Comparison of ENCODE assay signal across 6 cellular contexts in the genomic region with DNA sequence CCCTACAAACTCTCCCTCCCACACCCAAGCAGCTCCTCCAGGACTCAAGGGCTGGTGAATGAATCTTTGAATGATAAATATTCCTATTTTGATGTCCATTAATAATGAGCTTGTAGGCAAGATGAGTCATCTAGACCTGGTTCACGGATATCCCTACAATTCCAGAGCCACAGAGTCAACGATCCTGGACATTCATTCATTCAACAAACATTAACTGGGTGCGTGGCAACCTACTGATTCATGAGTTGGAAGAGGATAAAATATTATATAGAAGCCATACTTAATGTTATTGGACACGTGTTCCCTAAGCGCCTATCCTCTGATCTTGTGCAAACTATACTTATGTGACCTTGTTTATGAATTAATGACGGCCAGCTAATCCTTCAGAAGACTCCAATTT. TPM values are rescaled to one million over a fixed set of nuclear protein-coding genes. Genes with fewer than 3 reads are reported as not detected.
A peak's percentile ranks its signal among the peaks of the same experiment; 100 is the strongest.
DNase-seq lines count a peak whose midpoint lies in the region; ATAC-seq, FAIRE-seq and TF ChIP-seq lines count a peak whose summit lies in the region.

No MANE protein-coding gene starts in this region.

- peaks cover 4% of the 10 kb centered on the region for H3F3A ChIP-seq in PC-3 (ENCODE audit: low read length, unreplicated experiment)

- H3K4me2 ChIP-seq in A549 (peak overlapping the region; percentile 82), PC-3 (ENCODE audit: low read length) (peak overlapping the region; percentile 65)

- POLR2A ChIA-PET in A549 (lab: Yijun Ruan, JAX) (interaction anchor here (0.8 kb wide), 1 partner anchor 11 kb away, joined by 3 read pairs; no protein-coding TSS in a partner anchor), PC-3 (lab: Charles Lee; ENCODE audit: unreplicated experiment) (interaction anchor here (0.6 kb wide), 1 partner anchor 9 kb away, joined by 4 read pairs; no protein-coding TSS in a partner anchor)

- H3K9ac ChIP-seq in PC-3 (ENCODE audit: low read length) (peak overlapping the region; percentile 79), iPS-15b (ENCODE audit: low read depth, low read length) (no peak overlapping the region)

- H3K4me3 ChIP-seq in A549 (peak overlapping the region; percentile 70), PC-3 (ENCODE audit: low read length) (peak overlapping the region; percentile 67), iPS-15b (ENCODE audit: low read depth, low read length) (peak overlapping the region; percentile 19)

- H3K27me3 ChIP-seq in PC-3 (ENCODE audit: low read length) (no peaks in the 10 kb centered on the region), iPS-15b (ENCODE audit: control insufficient read depth, insufficient read depth, low read length) (peaks cover 3% of the 10 kb centered on the region)

- ATAC-seq in A549: peak; percentile 22 to 41
- 0 out of 2 replicates have a peak, but pooled peaks have one; percentile 1 for ATAC-seq in PC-3
- no peak for ATAC-seq in HG03280 (IDR thresholded peaks at IDR 0.05; ENCODE audit: unreplicated experiment)

- no peaks in the 10 kb centered on the region for H3K9me2 ChIP-seq in PC-3 (replicated peaks; ENCODE audit: low read length)

- BruUV-seq in PC-3 (replicated peaks; lab: Mats Ljungman, UMichigan): no TSS peak

- FAIRE-seq in A549 (lab: Jason Lieb, UNC): no peak

- no peak for TF ChIP-seq CTCF in A549 (IDR thresholded peaks at IDR 0.05)
- no peak for TF ChIP-seq CTCF in PC-3 (conservative IDR thresholded peaks at IDR 0.05; ENCODE audit: low read depth, low read length)

- CTCF ChIA-PET in A549 (lab: Yijun Ruan, JAX) (interaction anchor here (1.1 to 1.5 kb wide), 7 partner anchors 11 to 111 kb away, joined by 3 to 6 read pairs (median 3); no protein-coding TSS in a partner anchor), PC-3 (lab: Charles Lee) (interaction anchor here (1.0 kb wide), 2 partner anchors 11 to 86 kb away, joined by 5 read pairs; no protein-coding TSS in a partner anchor)

- no peaks in the 10 kb centered on the region for H3K9me3 ChIP-seq in A549
- no peaks in the 10 kb centered on the region for H3K9me3 ChIP-seq in PC-3 (ENCODE audit: low read length)
- H3K9me3 ChIP-seq in iPS-15b (ENCODE audit: control insufficient read depth, insufficient read depth, low read length): no peaks in the 10 kb centered on the region

- DNase-seq in A549 (ENCODE audit: low read depth in 1 of 2, low spot score in 1 of 2): no peak
- DNase-seq in PC-3: peak; percentile 84
- DNase-seq in COR-L47 (lab: John Stamatoyannopoulos, UW): no peak
- no peak for DNase-seq in HPDE6-E6E7 (ENCODE audit: extremely low spot score)

- TF ChIP-seq RAD21 in A549 (conservative IDR thresholded peaks at IDR 0.05 in 1 of 2, IDR thresholded peaks at IDR 0.05 in 1 of 2): no peak

- intact Hi-C loops in PC-3 (cut with micrococcal nuclease): no loop called here

- H3K27ac ChIP-seq in A549: peak overlapping the region; percentile 57 to 95
- H3K27ac ChIP-seq in PC-3 (ENCODE audit: low read length): peak overlapping the region; percentile 98

- no peak for TF ChIP-seq POLR2A in A549 (IDR thresholded peaks at IDR 0.05; ENCODE audit: low read length)

- H3K4me1 ChIP-seq in A549 (peaks cover 10% of the 10 kb centered on the region; the same call in 2 of the 3 replicates), PC-3 (ENCODE audit: insufficient read depth, low read length) (peaks cover 52% of the 10 kb centered on the region), iPS-15b (ENCODE audit: control insufficient read depth, insufficient read depth, low read length) (peaks cover 4% of the 10 kb centered on the region)

- peaks cover 15% of the 10 kb centered on the region; the same call in 1 of the 2 replicates for H3K79me2 ChIP-seq in PC-3 (ENCODE audit: low read length)

- H4K20me1 ChIP-seq in PC-3 (ENCODE audit: low read length): no peaks in the 10 kb centered on the region

- H3K36me3 ChIP-seq in PC-3 (ENCODE audit: low read depth, low read length): no peaks in the 10 kb centered on the region
- H3K36me3 ChIP-seq in iPS-15b (ENCODE audit: control insufficient read depth, insufficient read depth, low read length): no peaks in the 10 kb centered on the region

- peak overlapping the region; percentile 52; the same call in 1 of the 2 replicates for H2AFZ ChIP-seq in PC-3 (ENCODE audit: low read length)

- TF ChIP-seq EP300 in A549 (IDR thresholded peaks at IDR 0.05): no peak

- 8% methylated on average over 6 of the region's 6 CpGs for WGBS in A549 (ENCODE audit: missing lambda C conversion rate)

TF ChIP-seq in A549, 52 proteins besides CTCF, POLR2A, EP300 and RAD21:
- TF ChIP-seq MAX (IDR thresholded peaks at IDR 0.05): no peak
- TF ChIP-seq POLR2AphosphoS2 (conservative IDR thresholded peaks at IDR 0.05; ENCODE audit: low read length): no peak
- TF ChIP-seq HEYL (CRISPR knock-in tag; IDR thresholded peaks at IDR 0.05): no peak
- TF ChIP-seq RNF2 (IDR thresholded peaks at IDR 0.05; ENCODE audit: borderline replicate concordance, low read depth): no peak
- TF ChIP-seq TFCP2L1 (CRISPR knock-in tag; IDR thresholded peaks at IDR 0.05): no peak
- no peak for TF ChIP-seq CHD2 (IDR thresholded peaks at IDR 0.05; ENCODE audit: low read length, partially characterized antibody)
- no peak for TF ChIP-seq FOSL2 (IDR thresholded peaks at IDR 0.05)
- TF ChIP-seq FOSL2 (CRISPR knock-in tag; IDR thresholded peaks at IDR 0.05): peak; percentile 69
- no peak for TF ChIP-seq PHF8 (IDR thresholded peaks at IDR 0.05; ENCODE audit: borderline replicate concordance, low read depth)
- 0 out of 2 replicates have a peak, but pooled peaks have one; percentile 3 for TF ChIP-seq E2F6 (IDR thresholded peaks at IDR 0.05; ENCODE audit: borderline replicate concordance, low read depth)
- no peak for TF ChIP-seq RARB (CRISPR knock-in tag; IDR thresholded peaks at IDR 0.05)
- no peak for TF ChIP-seq RCOR1 (IDR thresholded peaks at IDR 0.05; ENCODE audit: low read depth, low read length)
- TF ChIP-seq MAFK (IDR thresholded peaks at IDR 0.05; ENCODE audit: partially characterized antibody): no peak

RNA-seq across cellular contexts. Expression of gene OTUB2, which starts 0.4 kb away (rescaled TPM):
- 1.2 and 1.7 TPM in 2 replicates for polyA plus RNA-seq in A549 (2011; rRNA removed)
- 0.74 and 0.96 TPM in 2 replicates for polyA plus RNA-seq in A549 (2012; cell fraction: cytosol; rRNA removed)
- polyA plus RNA-seq in A549 (2012; cell fraction: nucleus; rRNA removed): 0.76 and 0.77 TPM in 2 replicates
- polyA plus RNA-seq in A549 (2017; fragmentation: RNase III; extraction: RNeasy Plus Mini Kit Qiagen cat#74134 plus additional on column Dnase treatment): 2.2 to 2.5 TPM (median 2.4 TPM) in 3 replicates
- 2.6 and 3.3 TPM in 2 replicates for polyA minus RNA-seq in A549 (2011; rRNA and poly(A)+ RNA removed)
- 7.7 and 9.0 TPM in 2 replicates for total RNA-seq in PC-3 (2014; rRNA removed)

RNA-seq across cellular contexts. Expression of gene CCDC197, which starts 28.6 kb away (rescaled TPM):
- polyA plus RNA-seq in A549 (2011; rRNA removed): not detected in 2 replicates
- not detected in 2 replicates for polyA plus RNA-seq in A549 (2012; cell fraction: cytosol; rRNA removed)
- polyA plus RNA-seq in A549 (2012; cell fraction: nucleus; rRNA removed): 0.04 TPM in 1 of 2 replicates, not detected in the other
- not detected in 3 replicates for polyA plus RNA-seq in A549 (2017; fragmentation: RNase III; extraction: RNeasy Plus Mini Kit Qiagen cat#74134 plus additional on column Dnase treatment)
- not detected in 2 replicates for polyA minus RNA-seq in A549 (2011; rRNA and poly(A)+ RNA removed)
- total RNA-seq in PC-3 (2014; rRNA removed): not detected in 2 replicates

RNA-seq across cellular contexts. Expression of gene ASB2, which starts 49.4 kb away (rescaled TPM):
- polyA plus RNA-seq in A549 (2011; rRNA removed) (0.03 and 0.07 TPM in 2 replicates), A549 (2017; fragmentation: RNase III; extraction: RNeasy Plus Mini Kit Qiagen cat#74134 plus additional on column Dnase treatment) (0.07 to 0.16 TPM (median 0.10 TPM) in 3 replicates)
- 0.15 and 0.23 TPM in 2 replicates for polyA plus RNA-seq in A549 (2012; cell fraction: cytosol; rRNA removed)
- 0.11 and 0.52 TPM in 2 replicates for polyA plus RNA-seq in A549 (2012; cell fraction: nucleus; rRNA removed)
- not detected in 2 replicates for polyA minus RNA-seq in A549 (2011; rRNA and poly(A)+ RNA removed)
- total RNA-seq in PC-3 (2014; rRNA removed): 0.12 and 0.22 TPM in 2 replicates

RNA-seq across cellular contexts. Expression of gene DDX24, which starts 55.3 kb away (rescaled TPM):
- polyA plus RNA-seq in A549 (2011; rRNA removed) (161 and 169 TPM in 2 replicates), A549 (2017; fragmentation: RNase III; extraction: RNeasy Plus Mini Kit Qiagen cat#74134 plus additional on column Dnase treatment) (117 to 127 TPM (median 121 TPM) in 3 replicates)
- 98.5 and 100 TPM in 2 replicates for polyA plus RNA-seq in A549 (2012; cell fraction: cytosol; rRNA removed)
- 95.5 and 140 TPM in 2 replicates for polyA plus RNA-seq in A549 (2012; cell fraction: nucleus; rRNA removed)
- polyA minus RNA-seq in A549 (2011; rRNA and poly(A)+ RNA removed): 107 and 128 TPM in 2 replicates
- total RNA-seq in PC-3 (2014; rRNA removed): 120 and 126 TPM in 2 replicates

RNA-seq across cellular contexts. Expression of gene IFI27L1, which starts 55.4 kb away (rescaled TPM):
- 13.4 and 15.9 TPM in 2 replicates for polyA plus RNA-seq in A549 (2011; rRNA removed)
- polyA plus RNA-seq in A549 (2012; cell fraction: cytosol; rRNA removed): 20.4 and 25.9 TPM in 2 replicates
- polyA plus RNA-seq in A549 (2012; cell fraction: nucleus; rRNA removed): 17.8 and 21.5 TPM in 2 replicates
- polyA plus RNA-seq in A549 (2017; fragmentation: RNase III; extraction: RNeasy Plus Mini Kit Qiagen cat#74134 plus additional on column Dnase treatment): 23.2 to 28.0 TPM (median 27.0 TPM) in 3 replicates
- polyA minus RNA-seq in A549 (2011; rRNA and poly(A)+ RNA removed): 7.4 and 8.8 TPM in 2 replicates
- total RNA-seq in PC-3 (2014; rRNA removed): 7.8 and 16.9 TPM in 2 replicates

Comparison
In these comparisons a context has a peak if more than half of its experiments do, and no peak if none do; other contexts are left out.
1. H3K4me3 ChIP-seq: peak in every context shown above with its lines; median percentile 70 in A549; 67 in PC-3; 19 in iPS-15b.